In genomic region chr6:42563697-42564495, GRCh38 we compare ENCODE assay signal across 8 cellular contexts. TPM values are rescaled to one million over a fixed set of nuclear protein-coding genes. Genes with fewer than 3 reads are reported as not detected.
DNase-seq lines count a peak whose midpoint lies in the region; ATAC-seq and TF ChIP-seq lines count a peak whose summit lies in the region.

Gene UBR2 (plus strand): TSS chr6:42564029. CDS start chr6:42564320, 291 bp downstream.

- ATAC-seq in HG02678 (IDR thresholded peaks at IDR 0.05; ENCODE audit: unreplicated experiment), result peak; percentile 94
- peak; percentile 94 for ATAC-seq in activated naive CD8-positive, alpha-beta T cell treated with anti-CD3 and anti-CD28 coated beads, Interleukin-2, amount 10 ng/mL, durations not matched to agents 7 days and 5 days (ENCODE audit: low read depth)

- peaks cover 2% of the 10 kb centered on the region for H3K27me3 Mint-ChIP-seq in activated naive CD8-positive, alpha-beta T cell treated with anti-CD3 and anti-CD28 coated beads, Interleukin-2, amount 10 ng/mL, durations not matched to agents 7 days and 5 days
- H3K27me3 Mint-ChIP-seq in osteocyte (ENCODE audit: unreplicated experiment), result peaks cover 6% of the 10 kb centered on the region

- POLR2A ChIA-PET in activated naive CD8-positive, alpha-beta T cell treated with anti-CD3 and anti-CD28 coated beads, Interleukin-2, amount 10 ng/mL, durations not matched to agents 7 days and 5 days (lab: Charles Lee), result interaction anchor here (0.6 to 1.5 kb wide), 14 partner anchors 8 to 830 kb away, joined by 3 to 9 read pairs (median 4); partner anchors contain the start of genes BICRAL, CNPY3, KLHDC3 and MEA1

- H3K27me3 ChIP-seq in SU-DHL-6 (ENCODE audit: low read length), result no peaks in the 10 kb centered on the region
- H3K27me3 ChIP-seq in thymus (ENCODE audit: control insufficient read depth, insufficient read depth), result no peaks in the 10 kb centered on the region

- peak within 1 kb of the TSS; percentile 77 for H3K9ac ChIP-seq in SU-DHL-6 (ENCODE audit: low read length)

- under 1% methylated on average over 50 of the region's 50 CpGs for WGBS in thymus

- peak within 1 kb of the TSS; percentile 79 for H3K4me3 ChIP-seq in SU-DHL-6 (ENCODE audit: insufficient read depth, low read length, poor library complexity, severe bottlenecking)
- peak within 1 kb of the TSS; percentile 80 for H3K4me3 ChIP-seq in thymus (ENCODE audit: low read length)

- peaks cover 49% of the 10 kb centered on the region for H3K79me2 ChIP-seq in SU-DHL-6 (ENCODE audit: insufficient read depth, low read length)

- H3K4me3 Mint-ChIP-seq in activated naive CD8-positive, alpha-beta T cell treated with anti-CD3 and anti-CD28 coated beads, Interleukin-2, amount 10 ng/mL, durations not matched to agents 7 days and 5 days, result peak within 1 kb of the TSS; percentile 100
- H3K4me3 Mint-ChIP-seq in osteocyte (ENCODE audit: unreplicated experiment), result peak within 1 kb of the TSS; percentile 98

- intact Hi-C loops in head of caudate nucleus (cut with DNase I), result no loop called here

- H3K4me1 ChIP-seq in thymus (ENCODE audit: control insufficient read depth, insufficient read depth, low read length), result no peaks in the 10 kb centered on the region

- H3K9me3 Mint-ChIP-seq in activated naive CD8-positive, alpha-beta T cell treated with anti-CD3 and anti-CD28 coated beads, Interleukin-2, amount 10 ng/mL, durations not matched to agents 7 days and 5 days, result no peaks in the 10 kb centered on the region
- H3K9me3 Mint-ChIP-seq in osteocyte (ENCODE audit: unreplicated experiment), result no peaks in the 10 kb centered on the region

- H3K27ac ChIP-seq in SU-DHL-6 (ENCODE audit: low read depth, low read length) (peak within 1 kb of the TSS; percentile 56), thymus (ENCODE audit: low read depth) (peak within 1 kb of the TSS; percentile 87)

- H3K27ac Mint-ChIP-seq in activated naive CD8-positive, alpha-beta T cell treated with anti-CD3 and anti-CD28 coated beads, Interleukin-2, amount 10 ng/mL, durations not matched to agents 7 days and 5 days, result peak within 1 kb of the TSS; percentile 98
- peak within 1 kb of the TSS; percentile 97 for H3K27ac Mint-ChIP-seq in osteocyte (ENCODE audit: unreplicated experiment)

- peaks cover 15% of the 10 kb centered on the region for H3K36me3 Mint-ChIP-seq in activated naive CD8-positive, alpha-beta T cell treated with anti-CD3 and anti-CD28 coated beads, Interleukin-2, amount 10 ng/mL, durations not matched to agents 7 days and 5 days
- H3K36me3 Mint-ChIP-seq in osteocyte (ENCODE audit: unreplicated experiment), result peaks cover 11% of the 10 kb centered on the region

- peak within 1 kb of the TSS; percentile 90 for H2AFZ ChIP-seq in SU-DHL-6 (ENCODE audit: low read depth, low read length, severe bottlenecking)

- peak; percentile 39 for TF ChIP-seq CTCF in GM12872 (IDR thresholded peaks at IDR 0.05; ENCODE audit: insufficient read depth, low read depth, low read length)
- peak; percentile 59 for TF ChIP-seq CTCF in SU-DHL-6 (IDR thresholded peaks at IDR 0.05; ENCODE audit: insufficient read depth, low read length, poor library complexity, severe bottlenecking)
- TF ChIP-seq CTCF in osteocyte (IDR thresholded peaks at IDR 0.05), result peak; percentile 59

- peak; percentile 96 for DNase-seq in NCI-H128 (lab: John Stamatoyannopoulos, UW; ENCODE audit: unreplicated experiment)
- DNase-seq in activated naive CD8-positive, alpha-beta T cell treated with anti-CD3 and anti-CD28 coated beads, Interleukin-2, amount 10 ng/mL, durations not matched to agents 7 days and 5 days, result peak; percentile 82
- DNase-seq in head of caudate nucleus, result peak; percentile 91 to 99 (median 98)
- peak; percentile 97 for DNase-seq in osteocyte (ENCODE audit: extremely low spot score, unreplicated experiment)

- H3K9me2 ChIP-seq in SU-DHL-6 (replicated peaks; ENCODE audit: insufficient read depth, low read length), result no peaks in the 10 kb centered on the region

- H4K20me1 ChIP-seq in SU-DHL-6 (ENCODE audit: low read depth, low read length), result no peaks in the 10 kb centered on the region

- H3K4me2 ChIP-seq in SU-DHL-6 (ENCODE audit: low read depth, low read length, poor library complexity, severe bottlenecking), result peak within 1 kb of the TSS; percentile 90

- H3K9me3 ChIP-seq in SU-DHL-6 (ENCODE audit: insufficient read depth, low read length) (no peaks in the 10 kb centered on the region), thymus (ENCODE audit: control insufficient read depth) (no peaks in the 10 kb centered on the region)

- H3K36me3 ChIP-seq in SU-DHL-6 (ENCODE audit: low read length), result 0 out of 2 replicates have a peak, but pooled peaks cover 2% of the 10 kb centered on the region
- H3K36me3 ChIP-seq in thymus (ENCODE audit: control insufficient read depth, insufficient read depth), result no peaks in the 10 kb centered on the region

- peaks cover 7% of the 10 kb centered on the region; the same call in 1 of the 2 replicates for H3F3A ChIP-seq in SU-DHL-6 (ENCODE audit: insufficient read depth)

- H3K4me1 Mint-ChIP-seq in activated naive CD8-positive, alpha-beta T cell treated with anti-CD3 and anti-CD28 coated beads, Interleukin-2, amount 10 ng/mL, durations not matched to agents 7 days and 5 days, result peaks cover 21% of the 10 kb centered on the region
- peaks cover 26% of the 10 kb centered on the region for H3K4me1 Mint-ChIP-seq in osteocyte (ENCODE audit: unreplicated experiment)

RNA-seq across cellular contexts. Expression of gene UBR2, which starts in this region (rescaled TPM):
- 10 to 100 TPM; 37.2 to 38.6 TPM for total RNA-seq in activated naive CD8-positive, alpha-beta T cell treated with anti-CD3 and anti-CD28 coated beads, Interleukin-2, amount 10 ng/mL, durations not matched to agents 7 days and 5 days
- 29.3 and 32.8 TPM in 2 replicates for total RNA-seq in osteocyte
- 16.2 TPM for polyA plus RNA-seq in thymus

Comparison
In these comparisons a context has a peak if more than half of its experiments do, and no peak if none do; other contexts are left out.
1. Peak in every context shown above with its lines: DNase-seq, ATAC-seq, H3K4me3 ChIP-seq and H3K27ac ChIP-seq.